Comparison of ENCODE assay signal across 9 cellular contexts in genomic region chr14:53412819-53413664, GRCh38.
DNase-seq lines count a peak whose midpoint lies in the region; ATAC-seq and TF ChIP-seq lines count a peak whose summit lies in the region.
"Had no signal": no experiment of that assay in that cellular context is flagged by ENCODE, and none has a peak within 500 bp of the region (broad histone marks: within the 10 kb centered on the region; RNA-seq: fewer than 3 reads in every experiment).

No MANE protein-coding gene starts in this region.

- H3K4me1 ChIP-seq in Caco-2 = no peaks in the 10 kb centered on the region

- H3K36me3 ChIP-seq in Caco-2 (ENCODE audit: control insufficient read depth, insufficient read depth, low read length) = no peaks in the 10 kb centered on the region
- H3K36me3 ChIP-seq in H7 (replicated peaks; ENCODE audit: control insufficient read depth, insufficient read depth, low read length) = no peaks in the 10 kb centered on the region

- no peak overlapping the region for H3K4me3 Mint-ChIP-seq in Caco-2 (ENCODE audit: unreplicated experiment)

- H3K36me3 Mint-ChIP-seq in Caco-2 (ENCODE audit: insufficient read depth, unreplicated experiment) = no peaks in the 10 kb centered on the region

- POLR2A ChIA-PET in Caco-2 (lab: Charles Lee) = no interaction called here

- no peak overlapping the region for H3K27ac Mint-ChIP-seq in Caco-2 (ENCODE audit: unreplicated experiment)
- H3K27ac Mint-ChIP-seq: activated naive CD4-positive, alpha-beta T cell treated with anti-CD3 and anti-CD28 coated beads, Interleukin-2, amount 50 U/mL, for 72 hours had no signal

- BruUV-seq in Caco-2 (replicated peaks; lab: Mats Ljungman, UMichigan) = no TSS peak

- H3K4me3 ChIP-seq in Caco-2 (ENCODE audit: low read depth, low read length) (no peak overlapping the region), H7 (ENCODE audit: insufficient read depth, low read depth, low read length) (no peak overlapping the region)

- DNase-seq in Caco-2 = peak in 1 of 2 experiments; percentile 18
- DNase-seq in H7 = peak; percentile 22
- DNase-seq in iPS-NIHi7 (ENCODE audit: extremely low spot score) = peak; percentile 41
- no peak for DNase-seq in UCSD-AML1 (lab: John Stamatoyannopoulos, UW; ENCODE audit: unreplicated experiment)
- no peak for DNase-seq in cerebellum (ENCODE audit: low spot score)

- ATAC-seq in SK-N-SH treated with all-trans-retinoic acid at 6 μM for 48 hours (peak; percentile 59; the same call in 2 of the 3 replicates), HG03354 (IDR thresholded peaks at IDR 0.05; ENCODE audit: poor library complexity, severe bottlenecking, unreplicated experiment) (no peak), HG03196 (IDR thresholded peaks at IDR 0.05; ENCODE audit: unreplicated experiment) (no peak)
- ATAC-seq: activated naive CD4-positive, alpha-beta T cell treated with anti-CD3 and anti-CD28 coated beads, Interleukin-2, amount 50 U/mL, for 72 hours had no signal

- peak; percentile 27 to 46 for TF ChIP-seq CTCF in Caco-2 (IDR thresholded peaks at IDR 0.05; ENCODE audit: insufficient read depth in 1 of 2, low read depth in 1 of 2, low read length in 1 of 2, severe bottlenecking in 1 of 2, unreplicated experiment in 1 of 2)

- H3K4me1 Mint-ChIP-seq in Caco-2 (ENCODE audit: low read depth, unreplicated experiment) = no peaks in the 10 kb centered on the region

- CTCF ChIA-PET in Caco-2 (lab: Charles Lee) = no interaction called here

- intact Hi-C loops in Caco-2 (cut with micrococcal nuclease; ENCODE audit: unreplicated experiment) = no loop called here

- H3K27me3 ChIP-seq in Caco-2 (replicated peaks; ENCODE audit: control insufficient read depth, insufficient read depth, low read length) (no peaks in the 10 kb centered on the region), H7 (ENCODE audit: control insufficient read depth, insufficient read depth, low read length) (no peaks in the 10 kb centered on the region)

- H3K9me3 ChIP-seq in Caco-2 = no peaks in the 10 kb centered on the region; the same call in 1 of the 2 replicates

- no peaks in the 10 kb centered on the region for H3K27me3 Mint-ChIP-seq in Caco-2 (ENCODE audit: insufficient read depth, unreplicated experiment)

- H3K9me3 Mint-ChIP-seq in Caco-2 (ENCODE audit: unreplicated experiment) = peaks cover 22% of the 10 kb centered on the region

TF ChIP-seq in SK-N-SH treated with all-trans-retinoic acid at 6 μM for 48 hours, 23 proteins besides CTCF, POLR2A, EP300 and RAD21:
- no peak for TF ChIP-seq TOX (CRISPR knock-in tag; IDR thresholded peaks at IDR 0.05; ENCODE audit: borderline replicate concordance)

Comparison
In these comparisons a context has a peak if more than half of its experiments do, and no peak if none do; other contexts are left out.
1. DNase-seq: peak in H7 (single experiment) and iPS-NIHi7 (single experiment); none in UCSD-AML1 (single experiment) and cerebellum (single experiment).